2 cellular contexts compared by ENCODE assay signal in genomic region chr6:33578164-33578563, GRCh38.
TF ChIP-seq lines count a peak whose summit lies in the region.

No MANE protein-coding gene starts in this region.

TF ChIP-seq in A549, 52 proteins besides CTCF, POLR2A, EP300 and RAD21 (continued from another document):
- TF ChIP-seq REST (IDR thresholded peaks at IDR 0.05) (no peak), BCL3 (IDR thresholded peaks at IDR 0.05) (no peak)

TF ChIP-seq in GM23338, 12 proteins besides CTCF, POLR2A, EP300 and RAD21 (continued from another document):
- TF ChIP-seq ZNF462 (CRISPR knock-in tag; IDR thresholded peaks at IDR 0.05) (no peak), ZNF114 (CRISPR knock-in tag; IDR thresholded peaks at IDR 0.05) (no peak), CREB1 (CRISPR knock-in tag; IDR thresholded peaks at IDR 0.05; ENCODE audit: low read depth) (no peak)
